In the genomic region with DNA sequence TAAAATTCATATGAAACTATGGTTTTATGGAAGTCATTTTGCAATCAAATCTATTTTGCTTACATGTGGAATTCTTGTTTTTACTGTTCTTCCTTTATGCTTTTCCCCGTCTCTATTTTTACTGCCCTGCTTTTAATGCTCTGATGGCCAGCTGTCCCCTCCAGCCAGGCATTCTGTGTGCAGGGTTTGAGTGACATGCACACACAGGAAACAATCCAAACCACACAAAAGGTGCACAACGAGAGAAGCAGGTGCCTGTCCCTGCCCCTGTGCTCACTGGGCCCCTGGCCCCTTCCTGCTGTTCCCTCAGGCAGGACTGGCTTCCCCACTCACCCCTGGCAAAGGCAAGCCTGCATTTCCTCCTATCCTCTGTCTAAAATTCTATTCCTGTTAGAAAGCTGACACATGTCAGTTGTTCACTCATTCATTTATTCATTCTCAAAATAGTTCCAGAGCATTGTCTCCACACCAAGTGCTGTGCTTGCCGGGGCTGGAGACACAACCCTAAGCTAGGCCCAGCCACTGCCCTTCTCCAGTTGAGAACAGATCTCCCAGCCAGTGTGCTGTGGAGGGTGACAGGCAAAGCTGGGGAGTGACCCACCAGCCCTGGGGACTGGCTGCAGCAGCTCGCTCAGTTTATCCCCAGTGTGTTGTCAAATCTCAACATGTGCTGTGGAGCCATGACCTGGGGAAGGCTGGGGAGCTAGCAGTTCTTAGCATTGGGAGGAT, we compare ENCODE assay signal across 11 cellular contexts.
DNase-seq lines count a peak whose midpoint lies in the region; ATAC-seq lines count a peak whose summit lies in the region.
"Had no signal": no experiment of that assay in that cellular context is flagged by ENCODE, and none has a peak within 500 bp of the region (broad histone marks: within the 10 kb centered on the region; RNA-seq: fewer than 3 reads in every experiment).

No MANE protein-coding gene starts in this region.

- ATAC-seq in GM18508 (IDR thresholded peaks at IDR 0.05; ENCODE audit: insufficient read depth, unreplicated experiment) (peak; percentile 70), GM21528 (IDR thresholded peaks at IDR 0.05; ENCODE audit: low FRiP score, unreplicated experiment) (peak; percentile 76), HG03378 (IDR thresholded peaks at IDR 0.05; ENCODE audit: unreplicated experiment) (peak; percentile 70)

- DNase-seq in cerebellum (ENCODE audit: low spot score) (peak; percentile 12), NAMALWA (ENCODE audit: low spot score) (no peak), inferior parietal cortex (ENCODE audit: extremely low spot score) (no peak), MV-4-11 (lab: John Stamatoyannopoulos, UW) (no peak)
- no peak for DNase-seq in stimulated activated CD4-positive, alpha-beta T cell treated with anti-CD3 and anti-CD28 coated beads, Interleukin-4, amount 100 ng/mL, for 24 hours
- DNase-seq: amygdala, esophagus squamous epithelium, thyroid gland had no signal
